In genomic region chr2:64204006-64204632, GRCh38 we compare ENCODE assay signal across 8 cellular contexts. TPM values are rescaled to one million over a fixed set of nuclear protein-coding genes. Genes with fewer than 3 reads are reported as not detected.
A peak's percentile ranks its signal among the peaks of the same experiment; 100 is the strongest.
DNase-seq lines count a peak whose midpoint lies in the region; ATAC-seq lines count a peak whose summit lies in the region.

No MANE protein-coding gene starts in this region.

- H4K20me1 ChIP-seq in Karpas-422 (ENCODE audit: insufficient read depth, low read depth, low read length) = no peaks in the 10 kb centered on the region

- ATAC-seq in GM21576 (IDR thresholded peaks at IDR 0.05; ENCODE audit: unreplicated experiment) = peak; percentile 61

- peak overlapping the region; percentile 73 for H4K8ac ChIP-seq in trophoblast cell (ENCODE audit: low read depth, low read length)

- H3K36me3 ChIP-seq in Karpas-422 (ENCODE audit: insufficient read depth, low read length) (no peaks in the 10 kb centered on the region), trophoblast cell (ENCODE audit: control insufficient read depth in 1 of 2, insufficient read depth in 2 of 2, low read length in 2 of 2) (no peaks in the 10 kb centered on the region)

- H2AK5ac ChIP-seq in trophoblast cell (ENCODE audit: low read length) = no peak overlapping the region

- H3K14ac ChIP-seq in trophoblast cell (ENCODE audit: low read length) = peak overlapping the region; percentile 36

- peak overlapping the region; percentile 41 for H2BK12ac ChIP-seq in trophoblast cell (ENCODE audit: low read length)

- peak overlapping the region; percentile 49 for H3K9ac ChIP-seq in Karpas-422 (ENCODE audit: low read length)
- peak overlapping the region; percentile 26 for H3K9ac ChIP-seq in trophoblast cell (ENCODE audit: low read length)

- no peak overlapping the region for H3K4ac ChIP-seq in trophoblast cell (ENCODE audit: low read depth, low read length)

- H3K4me1 ChIP-seq in Karpas-422 (ENCODE audit: low read length) (peaks cover 19% of the 10 kb centered on the region), trophoblast cell (ENCODE audit: control insufficient read depth in 1 of 2, insufficient read depth in 2 of 2, low read length in 2 of 2) (peaks cover 5 to 11% of the 10 kb centered on the region in 2 experiments)

- peaks cover 4% of the 10 kb centered on the region for H3K79me1 ChIP-seq in trophoblast cell (ENCODE audit: low read length)

- H3K27me3 ChIP-seq in Karpas-422 (ENCODE audit: low read length) (no peaks in the 10 kb centered on the region), trophoblast cell (ENCODE audit: insufficient read depth, low read length) (no peaks in the 10 kb centered on the region)

- H3K9me2 ChIP-seq in Karpas-422 (replicated peaks; ENCODE audit: insufficient read depth, low read length) = no peaks in the 10 kb centered on the region

- H3K4me2 ChIP-seq in Karpas-422 (ENCODE audit: low read depth, low read length, poor library complexity, severe bottlenecking) (peak overlapping the region; percentile 52), trophoblast cell (ENCODE audit: low read length) (peak overlapping the region; percentile 23)

- H2BK120ac ChIP-seq in trophoblast cell (ENCODE audit: insufficient read depth, low read length, poor library complexity) = peak overlapping the region; percentile 29

- 0 out of 2 replicates have a peak overlapping the region, but pooled peaks have one; percentile 13 for H3K27ac ChIP-seq in Karpas-422 (ENCODE audit: low read length)
- peak overlapping the region; percentile 40 for H3K27ac ChIP-seq in trophoblast cell (ENCODE audit: low read depth, low read length)

- peak overlapping the region; percentile 41; the same call in 1 of the 2 replicates for H2AFZ ChIP-seq in Karpas-422 (ENCODE audit: low read length)
- peak overlapping the region; percentile 12 for H2AFZ ChIP-seq in trophoblast cell (ENCODE audit: insufficient read depth, low read length, poor library complexity)

- no peak overlapping the region for H3K23ac ChIP-seq in trophoblast cell (ENCODE audit: low read length)

- peak; percentile 33 for DNase-seq in GM03348 (ENCODE audit: low spot score)
- no peak for DNase-seq in Karpas-422
- peak; percentile 11 for DNase-seq in activated T-helper 1 cell treated with Interleukin-2 at 50 U/mL for 16 hours (ENCODE audit: low read depth)
- DNase-seq in globus pallidus (ENCODE audit: low spot score) = peak; percentile 63
- DNase-seq in trophoblast cell = peak; percentile 72 to 82
- DNase-seq in mesenteric fat pad (ENCODE audit: low spot score) = no peak
- DNase-seq in G401 (ENCODE audit: low spot score) = no peak

- WGBS in trophoblast cell (ENCODE audit: extremely low coverage, insufficient coverage, insufficient read length) = no CpG with 5 or more reads among the region's 12 CpGs

- H3K4me3 ChIP-seq in Karpas-422 (ENCODE audit: low read length) = peak overlapping the region; percentile 23; the same call in 1 of the 2 replicates
- H3K4me3 ChIP-seq in trophoblast cell (ENCODE audit: low read depth, low read length) = no peak overlapping the region

- in situ Hi-C loops in G401 (cut with HindIII; ENCODE audit: low sequenced_read_pairs) = no loop called here

- peak overlapping the region; percentile 71 for H4K91ac ChIP-seq in trophoblast cell (ENCODE audit: low read depth, low read length)

- no peak overlapping the region for H4K12ac ChIP-seq in trophoblast cell (ENCODE audit: low read depth, low read length)

- H3K9me3 ChIP-seq in Karpas-422 (ENCODE audit: low read length) (no peaks in the 10 kb centered on the region), trophoblast cell (ENCODE audit: insufficient read depth, low read depth, low read length) (no peaks in the 10 kb centered on the region)

- H2BK5ac ChIP-seq in trophoblast cell (ENCODE audit: low read depth, low read length, poor library complexity) = peak overlapping the region; percentile 44

- H3K18ac ChIP-seq in trophoblast cell (ENCODE audit: low read length) = no peak overlapping the region

- H3K79me2 ChIP-seq in Karpas-422 (ENCODE audit: low read length) = no peaks in the 10 kb centered on the region
- H3K79me2 ChIP-seq in trophoblast cell (ENCODE audit: control insufficient read depth, insufficient read depth, low read length, poor library complexity) = peaks cover 2% of the 10 kb centered on the region

RNA-seq across cellular contexts. Expression of gene PELI1, which starts 59.9 kb away (rescaled TPM):
- total RNA-seq in Karpas-422 (2014; rRNA removed; shearing (Covaris generic); ENCODE audit: low replicate concordance) = 49.9 and 90.7 TPM in 2 replicates
- 15.2 and 15.3 TPM in 2 replicates for polyA plus RNA-seq in trophoblast cell (2013)
- total RNA-seq in mesenteric fat pad = 47.4 TPM
- total RNA-seq in G401 (2014; rRNA removed; shearing (Covaris generic)) = 0.80 and 4.2 TPM in 2 replicates

Comparison
In these comparisons a context has a peak if more than half of its experiments do, and no peak if none do; other contexts are left out.
1. DNase-seq: peak in GM03348 (single experiment), activated T-helper 1 cell treated with Interleukin-2 at 50 U/mL for 16 hours (single experiment), globus pallidus (single experiment) and trophoblast cell (2 of 2); none in Karpas-422 (single experiment), mesenteric fat pad (single experiment) and G401 (single experiment).